In the genomic region with DNA sequence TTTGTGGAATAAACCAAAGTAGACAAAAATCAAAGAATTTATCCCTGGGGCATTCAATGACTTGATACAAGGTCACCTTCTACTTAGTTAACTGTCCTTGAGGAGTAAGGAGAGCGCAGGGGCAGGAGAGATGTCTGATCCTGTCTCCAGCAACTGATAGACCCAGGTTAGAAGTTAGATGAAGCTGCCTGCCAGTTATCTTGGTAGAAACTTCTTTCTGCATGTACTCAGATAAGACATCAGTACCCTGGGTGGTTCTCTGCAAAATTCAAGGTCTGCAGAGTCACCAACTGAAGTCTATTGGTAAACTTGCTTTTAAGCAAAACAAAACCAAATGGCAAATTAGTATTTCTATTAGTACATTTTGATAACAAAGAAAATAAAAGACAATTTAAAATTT, we compare ENCODE assay signal across 1 cellular context.
TF ChIP-seq lines count a peak whose summit lies in the region.

No MANE protein-coding gene starts in this region.

TF ChIP-seq in K562, 482 proteins besides CTCF, POLR2A, EP300 and RAD21 (continued from another document):
- TF ChIP-seq, protein P1, sequence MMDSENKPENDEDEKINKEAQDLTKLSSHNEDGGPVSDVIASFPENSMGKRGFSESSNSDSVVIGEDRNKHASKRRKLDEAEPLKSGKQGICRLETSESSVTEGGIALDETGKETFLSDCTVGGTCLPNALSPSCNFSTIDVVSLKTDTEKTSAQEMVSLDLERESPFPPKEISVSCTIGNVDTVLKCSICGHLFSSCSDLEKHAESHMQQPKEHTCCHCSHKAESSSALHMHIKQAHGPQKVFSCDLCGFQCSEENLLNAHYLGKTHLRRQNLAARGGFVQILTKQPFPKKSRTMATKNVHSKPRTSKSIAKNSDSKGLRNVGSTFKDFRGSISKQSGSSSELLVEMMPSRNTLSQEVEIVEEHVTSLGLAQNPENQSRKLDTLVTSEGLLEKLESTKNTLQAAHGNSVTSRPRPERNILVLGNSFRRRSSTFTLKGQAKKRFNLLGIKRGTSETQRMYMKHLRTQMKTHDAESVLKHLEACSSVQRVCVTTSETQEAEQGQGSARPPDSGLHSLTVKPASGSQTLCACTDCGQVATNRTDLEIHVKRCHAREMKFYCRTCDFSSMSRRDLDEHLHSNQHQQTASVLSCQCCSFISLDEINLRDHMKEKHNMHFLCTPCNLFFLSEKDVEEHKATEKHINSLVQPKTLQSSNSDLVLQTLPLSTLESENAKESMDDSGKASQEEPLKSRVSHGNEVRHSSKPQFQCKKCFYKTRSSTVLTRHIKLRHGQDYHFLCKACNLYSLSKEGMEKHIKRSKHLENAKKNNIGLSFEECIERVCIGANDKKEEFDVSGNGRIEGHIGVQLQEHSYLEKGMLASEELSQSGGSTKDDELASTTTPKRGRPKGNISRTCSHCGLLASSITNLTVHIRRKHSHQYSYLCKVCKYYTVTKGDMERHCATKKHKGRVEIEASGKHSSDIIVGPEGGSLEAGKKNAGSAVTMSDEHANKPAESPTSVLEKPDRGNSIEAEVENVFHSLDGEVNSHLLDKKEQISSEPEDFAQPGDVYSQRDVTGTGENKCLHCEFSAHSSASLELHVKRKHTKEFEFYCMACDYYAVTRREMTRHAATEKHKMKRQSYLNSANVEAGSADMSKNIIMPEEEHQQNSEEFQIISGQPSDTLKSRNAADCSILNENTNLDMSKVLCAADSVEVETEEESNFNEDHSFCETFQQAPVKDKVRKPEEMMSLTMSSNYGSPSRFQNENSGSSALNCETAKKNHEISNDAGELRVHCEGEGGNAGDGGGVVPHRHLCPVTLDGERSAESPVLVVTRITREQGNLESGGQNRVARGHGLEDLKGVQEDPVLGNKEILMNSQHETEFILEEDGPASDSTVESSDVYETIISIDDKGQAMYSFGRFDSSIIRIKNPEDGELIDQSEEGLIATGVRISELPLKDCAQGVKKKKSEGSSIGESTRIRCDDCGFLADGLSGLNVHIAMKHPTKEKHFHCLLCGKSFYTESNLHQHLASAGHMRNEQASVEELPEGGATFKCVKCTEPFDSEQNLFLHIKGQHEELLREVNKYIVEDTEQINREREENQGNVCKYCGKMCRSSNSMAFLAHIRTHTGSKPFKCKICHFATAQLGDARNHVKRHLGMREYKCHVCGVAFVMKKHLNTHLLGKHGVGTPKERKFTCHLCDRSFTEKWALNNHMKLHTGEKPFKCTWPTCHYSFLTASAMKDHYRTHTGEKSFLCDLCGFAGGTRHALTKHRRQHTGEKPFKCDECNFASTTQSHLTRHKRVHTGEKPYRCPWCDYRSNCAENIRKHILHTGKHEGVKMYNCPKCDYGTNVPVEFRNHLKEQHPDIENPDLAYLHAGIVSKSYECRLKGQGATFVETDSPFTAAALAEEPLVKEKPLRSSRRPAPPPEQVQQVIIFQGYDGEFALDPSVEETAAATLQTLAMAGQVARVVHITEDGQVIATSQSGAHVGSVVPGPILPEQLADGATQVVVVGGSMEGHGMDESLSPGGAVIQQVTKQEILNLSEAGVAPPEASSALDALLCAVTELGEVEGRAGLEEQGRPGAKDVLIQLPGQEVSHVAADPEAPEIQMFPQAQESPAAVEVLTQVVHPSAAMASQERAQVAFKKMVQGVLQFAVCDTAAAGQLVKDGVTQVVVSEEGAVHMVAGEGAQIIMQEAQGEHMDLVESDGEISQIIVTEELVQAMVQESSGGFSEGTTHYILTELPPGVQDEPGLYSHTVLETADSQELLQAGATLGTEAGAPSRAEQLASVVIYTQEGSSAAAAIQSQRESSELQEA (IDR thresholded peaks at IDR 0.05; ENCODE audit: low read depth): no peak
- TF ChIP-seq ZNF77 (CRISPR knock-in tag; IDR thresholded peaks at IDR 0.05) (no peak), JUND (IDR thresholded peaks at IDR 0.05; ENCODE audit: borderline replicate concordance, low read depth, low read length) (peak; percentile 27; the same call in 1 of the 2 replicates), JUND (tag; IDR thresholded peaks at IDR 0.05; ENCODE audit: borderline replicate concordance, low read depth, low read length) (peak; percentile 32; the same call in 1 of the 3 replicates), TAF7 (tag; IDR thresholded peaks at IDR 0.05) (no peak), ZFX (CRISPR knock-in tag; IDR thresholded peaks at IDR 0.05) (no peak), PRMT5 (CRISPR knock-in tag; IDR thresholded peaks at IDR 0.05) (no peak), BCOR (IDR thresholded peaks at IDR 0.05) (no peak), CBFA2T2 (conservative IDR thresholded peaks at IDR 0.05) (peak; percentile 84), NKRF (IDR thresholded peaks at IDR 0.05; ENCODE audit: borderline replicate concordance) (no peak), ZEB2 (IDR thresholded peaks at IDR 0.05) (peak; percentile 69; the same call in 1 of the 2 replicates), NCOR1 (IDR thresholded peaks at IDR 0.05) (peak; percentile 86), ZNF324 (CRISPR knock-in tag; IDR thresholded peaks at IDR 0.05) (no peak), TEAD4 (IDR thresholded peaks at IDR 0.05; ENCODE audit: low read length) (peak; percentile 86), TEAD4 (CRISPR knock-in tag; IDR thresholded peaks at IDR 0.05; ENCODE audit: borderline replicate concordance) (no peak), E2F4 (CRISPR knock-in tag; IDR thresholded peaks at IDR 0.05; ENCODE audit: low read depth) (no peak), COPS2 (conservative IDR thresholded peaks at IDR 0.05) (no peak), PHF20 (IDR thresholded peaks at IDR 0.05; ENCODE audit: partially characterized antibody) (no peak), GTF2F1 (IDR thresholded peaks at IDR 0.05; ENCODE audit: low read depth, low read length) (no peak), SMARCA4 (IDR thresholded peaks at IDR 0.05) (peak; percentile 82), MTA3 (IDR thresholded peaks at IDR 0.05; ENCODE audit: borderline replicate concordance) (peak; percentile 59; the same call in 1 of the 2 replicates), ZBTB26 (CRISPR knock-in tag; IDR thresholded peaks at IDR 0.05) (no peak), TCF7L2 (IDR thresholded peaks at IDR 0.05; ENCODE audit: low read depth, low read length) (no peak), ZNF212 (CRISPR knock-in tag; IDR thresholded peaks at IDR 0.05) (no peak), ZNF175 (CRISPR knock-in tag; IDR thresholded peaks at IDR 0.05; ENCODE audit: low read depth) (no peak), ZNF830 (CRISPR knock-in tag; IDR thresholded peaks at IDR 0.05) (no peak), THRB (CRISPR knock-in tag; conservative IDR thresholded peaks at IDR 0.05) (no peak), ZKSCAN1 (IDR thresholded peaks at IDR 0.05; ENCODE audit: low read depth, low read length) (no peak), POLR2AphosphoS2 (IDR thresholded peaks at IDR 0.05; ENCODE audit: low read length) (no peak), SMARCC2 (IDR thresholded peaks at IDR 0.05; ENCODE audit: low read depth) (peak; percentile 41; the same call in 1 of the 2 replicates), TBL1XR1 (IDR thresholded peaks at IDR 0.05; ENCODE audit: low read length in 2 of 2) (peak in 1 of 2 experiments; percentile 66; a peak in 1 of 4 replicates), HCFC1 (IDR thresholded peaks at IDR 0.05; ENCODE audit: low read depth, low read length) (no peak), POLR2AphosphoS5 (IDR thresholded peaks at IDR 0.05; ENCODE audit: control insufficient read depth, insufficient read depth, low read depth, low read length) (peak; percentile 74), NBN (IDR thresholded peaks at IDR 0.05; ENCODE audit: low read depth) (no peak), CC2D1A (IDR thresholded peaks at IDR 0.05) (no peak; the same call in 1 of the 2 replicates), VEZF1 (CRISPR knock-in tag; IDR thresholded peaks at IDR 0.05) (no peak), SREBF2 (CRISPR knock-in tag; IDR thresholded peaks at IDR 0.05) (no peak), CBFA2T3 (IDR thresholded peaks at IDR 0.05) (peak; percentile 91)
- TF ChIP-seq, protein P2, sequence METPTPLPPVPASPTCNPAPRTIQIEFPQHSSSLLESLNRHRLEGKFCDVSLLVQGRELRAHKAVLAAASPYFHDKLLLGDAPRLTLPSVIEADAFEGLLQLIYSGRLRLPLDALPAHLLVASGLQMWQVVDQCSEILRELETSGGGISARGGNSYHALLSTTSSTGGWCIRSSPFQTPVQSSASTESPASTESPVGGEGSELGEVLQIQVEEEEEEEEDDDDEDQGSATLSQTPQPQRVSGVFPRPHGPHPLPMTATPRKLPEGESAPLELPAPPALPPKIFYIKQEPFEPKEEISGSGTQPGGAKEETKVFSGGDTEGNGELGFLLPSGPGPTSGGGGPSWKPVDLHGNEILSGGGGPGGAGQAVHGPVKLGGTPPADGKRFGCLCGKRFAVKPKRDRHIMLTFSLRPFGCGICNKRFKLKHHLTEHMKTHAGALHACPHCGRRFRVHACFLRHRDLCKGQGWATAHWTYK (CRISPR knock-in tag; IDR thresholded peaks at IDR 0.05): no peak
- TF ChIP-seq, protein P3, sequence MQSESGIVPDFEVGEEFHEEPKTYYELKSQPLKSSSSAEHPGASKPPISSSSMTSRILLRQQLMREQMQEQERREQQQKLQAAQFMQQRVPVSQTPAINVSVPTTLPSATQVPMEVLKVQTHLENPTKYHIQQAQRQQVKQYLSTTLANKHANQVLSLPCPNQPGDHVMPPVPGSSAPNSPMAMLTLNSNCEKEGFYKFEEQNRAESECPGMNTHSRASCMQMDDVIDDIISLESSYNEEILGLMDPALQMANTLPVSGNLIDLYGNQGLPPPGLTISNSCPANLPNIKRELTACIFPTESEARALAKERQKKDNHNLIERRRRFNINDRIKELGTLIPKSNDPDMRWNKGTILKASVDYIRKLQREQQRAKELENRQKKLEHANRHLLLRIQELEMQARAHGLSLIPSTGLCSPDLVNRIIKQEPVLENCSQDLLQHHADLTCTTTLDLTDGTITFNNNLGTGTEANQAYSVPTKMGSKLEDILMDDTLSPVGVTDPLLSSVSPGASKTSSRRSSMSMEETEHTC (IDR thresholded peaks at IDR 0.05): no peak
TF ChIP-seq in K562: peak in this region for 50.
